37 cellular contexts compared by ENCODE assay signal in the genomic region with DNA sequence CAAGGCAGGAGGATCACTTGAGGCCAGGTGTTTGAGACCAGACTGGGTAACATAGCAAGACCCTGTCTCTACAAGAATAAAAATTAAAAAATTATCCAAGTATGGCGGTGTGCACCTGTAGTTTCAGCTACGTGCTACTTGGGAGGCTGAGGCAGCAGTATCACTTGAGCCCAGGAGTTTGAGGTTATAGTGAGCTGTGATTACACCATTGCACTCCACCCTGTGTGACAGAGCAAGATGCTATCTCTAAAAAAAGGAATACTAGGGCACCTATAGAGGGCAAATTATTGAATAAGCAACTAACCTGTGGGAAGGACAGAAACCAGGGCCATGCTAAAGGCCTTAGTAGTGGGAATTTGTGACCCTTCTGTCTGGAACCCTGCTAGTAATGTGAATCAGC.
DNase-seq lines count a peak whose midpoint lies in the region; ATAC-seq, FAIRE-seq and TF ChIP-seq lines count a peak whose summit lies in the region.
"Had no signal": no experiment of that assay in that cellular context is flagged by ENCODE, and none has a peak within 500 bp of the region (broad histone marks: within the 10 kb centered on the region; RNA-seq: fewer than 3 reads in every experiment).

No MANE protein-coding gene starts in this region.

- no peaks in the 10 kb centered on the region for H3K36me3 Mint-ChIP-seq in HFFc6 (ENCODE audit: low read depth)
- H3K36me3 Mint-ChIP-seq: CD14-positive monocyte; CD4-positive, alpha-beta memory T cell; CD4-positive, CD25-positive, alpha-beta regulatory T cell; CD8-positive, alpha-beta memory T cell; CD8-positive, alpha-beta T cell had no signal

- H3K27me3 Mint-ChIP-seq in HFFc6 (ENCODE audit: insufficient read depth) = no peaks in the 10 kb centered on the region

- no peaks in the 10 kb centered on the region for H3K79me2 ChIP-seq in K562 (ENCODE audit: control insufficient read depth, insufficient read depth, low read length)

- peaks cover 24% of the 10 kb centered on the region for H3K4me1 Mint-ChIP-seq in HFFc6 (ENCODE audit: low read depth)
- H3K4me1 Mint-ChIP-seq: CD14-positive monocyte; CD4-positive, alpha-beta memory T cell; CD8-positive, alpha-beta memory T cell had no signal

- H2AFZ ChIP-seq in IMR-90 (replicated peaks; ENCODE audit: low read length, poor library complexity) = no peak overlapping the region
- H2AFZ ChIP-seq in K562 (ENCODE audit: low read depth, low read length) = no peak overlapping the region
- H2AFZ ChIP-seq in mesenchymal stem cell (ENCODE audit: low read depth, low read length) = no peak overlapping the region

- no peak overlapping the region for H3K4me2 ChIP-seq in IMR-90 (ENCODE audit: low read depth, low read length)
- H3K4me2 ChIP-seq in K562 (ENCODE audit: insufficient read depth, low read length) = no peak overlapping the region; the same call in 1 of the 2 replicates
- H3K4me2 ChIP-seq in mesenchymal stem cell (ENCODE audit: low read length, poor library complexity, severe bottlenecking) = no peak overlapping the region
- H3K4me2 ChIP-seq: A549; BLaER1; BLaER1 treated with 17β-estradiol and CSF1 and Interleukin-3, amounts not matched to agents 10 nM and 100 nM had no signal

- TF ChIP-seq CTCF in IMR-90 (conservative IDR thresholded peaks at IDR 0.05; ENCODE audit: low read depth, low read length) (no peak), K562 (IDR thresholded peaks at IDR 0.05 in 2 of 3, conservative IDR thresholded peaks at IDR 0.05 in 1 of 3; ENCODE audit: insufficient read depth in 2 of 3, low read depth in 1 of 3, low read length in 3 of 3) (no peak), HFFc6 (IDR thresholded peaks at IDR 0.05) (no peak)

- no peak overlapping the region for H3K4me3 Mint-ChIP-seq in HFFc6
- H3K4me3 Mint-ChIP-seq: B cell; CD14-positive monocyte; CD4-positive, alpha-beta memory T cell; CD4-positive, alpha-beta T cell; CD4-positive, CD25-positive, alpha-beta regulatory T cell; CD8-positive, alpha-beta memory T cell; CD8-positive, alpha-beta T cell had no signal

- no peak overlapping the region for H3K27ac Mint-ChIP-seq in HFFc6
- H3K27ac Mint-ChIP-seq: B cell; CD14-positive monocyte; CD4-positive, alpha-beta memory T cell; CD4-positive, alpha-beta T cell; CD8-positive, alpha-beta T cell had no signal

- H4K91ac ChIP-seq in IMR-90 (ENCODE audit: insufficient read depth, low read depth, low read length) (no peak overlapping the region), mesenchymal stem cell (ENCODE audit: low read length) (peak overlapping the region; percentile 67)

- H3K4me3 ChIP-seq in IMR-90 (ENCODE audit: insufficient read depth, low read depth, low read length) (no peak overlapping the region), K562 (no peak overlapping the region), mesenchymal stem cell (ENCODE audit: insufficient read depth in 1 of 2, low read depth in 1 of 2, low read length in 2 of 2) (no peak overlapping the region)
- H3K4me3 ChIP-seq: A549; BLaER1; BLaER1 treated with 17β-estradiol and CSF1 and Interleukin-3, amounts not matched to agents 10 nM and 100 nM had no signal

- dilution Hi-C loops in IMR-90 (cut with HindIII; ENCODE audit: low sequenced_read_pairs, unreplicated experiment) = no loop called here

- no peak overlapping the region for H2BK5ac ChIP-seq in IMR-90 (ENCODE audit: low read depth, low read length, poor library complexity, severe bottlenecking)
- no peak overlapping the region for H2BK5ac ChIP-seq in mesenchymal stem cell (ENCODE audit: low read depth, low read length, poor library complexity, severe bottlenecking)

- H3K9ac ChIP-seq in IMR-90 (ENCODE audit: low read depth, low read length) (no peak overlapping the region), K562 (ENCODE audit: insufficient read depth in 1 of 2, low read depth in 2 of 2, low read length in 2 of 2) (no peak overlapping the region), mesenchymal stem cell (ENCODE audit: low read length) (no peak overlapping the region)
- H3K9ac ChIP-seq: BLaER1; BLaER1 treated with 17β-estradiol and CSF1 and Interleukin-3, amounts not matched to agents 10 nM and 100 nM had no signal

- no peak overlapping the region for H3K18ac ChIP-seq in IMR-90 (ENCODE audit: low read depth, low read length)
- H3K18ac ChIP-seq in mesenchymal stem cell (ENCODE audit: low read depth in 1 of 2, low read length in 2 of 2) = no peak overlapping the region

- TF ChIP-seq POLR2A in IMR-90 (IDR thresholded peaks at IDR 0.05; ENCODE audit: low read depth, low read length) = no peak
- TF ChIP-seq POLR2A in K562 (conservative IDR thresholded peaks at IDR 0.05) = no peak
- TF ChIP-seq POLR2A in erythroblast (IDR thresholded peaks at IDR 0.05; ENCODE audit: low read length) = no peak

- in situ Hi-C loops in IMR-90 (cut with MboI; ENCODE audit: low sequenced_read_pairs) (no loop called here), K562 (cut with MboI) (no loop called here)

- H3K79me1 ChIP-seq in IMR-90 (ENCODE audit: low read depth in 1 of 2, low read length in 2 of 2) (no peaks in the 10 kb centered on the region), mesenchymal stem cell (replicated peaks; ENCODE audit: low read length, poor library complexity, severe bottlenecking) (no peaks in the 10 kb centered on the region)

- no CpG with 5 or more reads among the region's 2 CpGs for WGBS in IMR-90 (ENCODE audit: extremely low coverage in 2 of 2, insufficient read length in 1 of 2), 2 experiments
- WGBS in K562 (ENCODE audit: insufficient coverage, low coverage, missing lambda C conversion rate) = 4% methylated on average over 2 of the region's 2 CpGs
- WGBS in mesenchymal stem cell = 95% methylated on average over 2 of the region's 2 CpGs

- FAIRE-seq in K562 (lab: Jason Lieb, UNC) = no peak
- FAIRE-seq: A204.1, A549, D721Med had no signal

- intact Hi-C loops in IMR-90 (cut with micrococcal nuclease) (no loop called here), K562 (cut with micrococcal nuclease) (loop anchor here (10.0 kb wide), 1 partner anchor 203 kb away; no protein-coding TSS in a partner anchor)

- H4K8ac ChIP-seq in IMR-90 (ENCODE audit: low read depth in 2 of 2, low read length in 2 of 2) = no peak overlapping the region
- H4K8ac ChIP-seq in mesenchymal stem cell (ENCODE audit: low read length) = peak overlapping the region; percentile 66

- peaks cover 3% of the 10 kb centered on the region; the same call in 1 of the 2 replicates for H4K20me1 ChIP-seq in IMR-90 (ENCODE audit: insufficient read depth, low read length)
- no peaks in the 10 kb centered on the region for H4K20me1 ChIP-seq in K562 (replicated peaks; ENCODE audit: control insufficient read depth, insufficient read depth, low read length)
- H4K20me1 ChIP-seq: BLaER1; BLaER1 treated with 17β-estradiol and CSF1 and Interleukin-3, amounts not matched to agents 10 nM and 100 nM had no signal

- H2BK120ac ChIP-seq in IMR-90 (ENCODE audit: low read depth, low read length) (no peak overlapping the region), mesenchymal stem cell (ENCODE audit: low read depth, low read length) (no peak overlapping the region)

- H3K9me3 ChIP-seq in IMR-90 (ENCODE audit: control insufficient read depth, insufficient read depth, low read length) = no peaks in the 10 kb centered on the region
- no peaks in the 10 kb centered on the region for H3K9me3 ChIP-seq in K562 (replicated peaks; ENCODE audit: control insufficient read depth, insufficient read depth, low read depth, low read length)
- H3K9me3 ChIP-seq in mesenchymal stem cell (ENCODE audit: control insufficient read depth, low read length) = no peaks in the 10 kb centered on the region
- H3K9me3 ChIP-seq: A549; BE2C; BLaER1; BLaER1 treated with 17β-estradiol and CSF1 and Interleukin-3, amounts not matched to agents 10 nM and 100 nM; Caco-2 had no signal

- no peak for DNase-seq in IMR-90
- no peak for DNase-seq in K562 (ENCODE audit: extremely low read depth in 1 of 4, low spot score in 3 of 4)
- peak; percentile 16 to 29 for DNase-seq in erythroblast (lab: John Stamatoyannopoulos, UW)
- no peak for DNase-seq in mesenchymal stem cell
- DNase-seq in HFFc6 = no peak
- DNase-seq in GM03348 (ENCODE audit: low spot score) = no peak
- no peak for DNase-seq in NCI-H1105 treated with DMSO at 0.1 percent for 48 hours (lab: John Stamatoyannopoulos, UW)
- DNase-seq: 8988T; ACHN; AML-193; BE2C; C1 segment of cervical spinal cord; Caco-2; Calu3; CD4-positive, alpha-beta memory T cell; CD4-positive, alpha-beta T cell; CD4-positive, CD25-positive, alpha-beta regulatory T cell; CD8-positive, alpha-beta memory T cell; CD8-positive, alpha-beta T cell; COR-L47; DMS 273 treated with DMSO at 0.1 percent for 48 hours; DMS153; DMS53; DMS79; DMS79 treated with DMSO at 0.1 percent for 48 hours; DND-41; EL had no signal

- H4K5ac ChIP-seq in IMR-90 (ENCODE audit: low read depth, low read length) = no peak overlapping the region

- TF ChIP-seq RAD21 in IMR-90 (IDR thresholded peaks at IDR 0.05; ENCODE audit: low read length) (no peak), K562 (CRISPR knock-in tag; conservative IDR thresholded peaks at IDR 0.05 in 1 of 2, IDR thresholded peaks at IDR 0.05 in 1 of 2) (no peak)

- H3K9me1 ChIP-seq in IMR-90 (ENCODE audit: insufficient read depth, low read length) (peaks cover 13% of the 10 kb centered on the region), K562 (ENCODE audit: control insufficient read depth, insufficient read depth, low read length) (no peaks in the 10 kb centered on the region)

- H3K27me3 ChIP-seq in IMR-90 (ENCODE audit: control insufficient read depth, insufficient read depth, low read length) = no peaks in the 10 kb centered on the region
- peaks cover 5 to 8% of the 10 kb centered on the region in 2 experiments; a peak in 3 of 5 replicates for H3K27me3 ChIP-seq in K562 (ENCODE audit: control insufficient read depth in 2 of 2, insufficient read depth in 2 of 2, low read length in 2 of 2)
- peaks cover 0 to 8% of the 10 kb centered on the region in 2 experiments for H3K27me3 ChIP-seq in mesenchymal stem cell (ENCODE audit: control insufficient read depth in 1 of 2, insufficient read depth in 1 of 2, low read length in 2 of 2)
- H3K27me3 ChIP-seq: BE2C; BLaER1; BLaER1 treated with 17β-estradiol and CSF1 and Interleukin-3, amounts not matched to agents 10 nM and 100 nM had no signal

- no peaks in the 10 kb centered on the region for H3K9me3 Mint-ChIP-seq in HFFc6
- H3K9me3 Mint-ChIP-seq: CD4-positive, alpha-beta memory T cell; CD4-positive, alpha-beta T cell; CD4-positive, CD25-positive, alpha-beta regulatory T cell; CD8-positive, alpha-beta memory T cell; CD8-positive, alpha-beta T cell had no signal

- H2BK15ac ChIP-seq in IMR-90 (ENCODE audit: low read depth, low read length) (no peak overlapping the region; the same call in 2 of the 3 replicates), mesenchymal stem cell (ENCODE audit: low read depth, poor library complexity, severe bottlenecking) (no peak overlapping the region)

- H3K23ac ChIP-seq in IMR-90 (ENCODE audit: low read depth, low read length) (no peak overlapping the region), mesenchymal stem cell (ENCODE audit: low read length in 2 of 2) (no peak overlapping the region)

- no peak for ATAC-seq in IMR-90 (ENCODE audit: low read depth)
- ATAC-seq in K562 = peak; percentile 12; the same call in 1 of the 3 replicates
- no peak for ATAC-seq in HG03520 (IDR thresholded peaks at IDR 0.05; ENCODE audit: unreplicated experiment)
- ATAC-seq: A549; CD8-positive, alpha-beta T cell had no signal

- CTCF ChIA-PET in IMR-90 (lab: Yijun Ruan, JAX) = no interaction called here
- CTCF ChIA-PET in K562 (lab: Yijun Ruan, JAX; ENCODE audit: low intra/inter-chr PET ratio) = no interaction called here

- H2AK9ac ChIP-seq in IMR-90 (replicated peaks; ENCODE audit: low read depth, low read length, poor library complexity) = no peak overlapping the region

- H2BK12ac ChIP-seq in mesenchymal stem cell (ENCODE audit: low read length in 2 of 2) = no peak overlapping the region

- H3K4ac ChIP-seq in IMR-90 (ENCODE audit: low read depth, low read length) = no peak overlapping the region
- H3K4ac ChIP-seq in mesenchymal stem cell (ENCODE audit: low read depth in 1 of 2, low read length in 2 of 2) = no peak overlapping the region

- POLR2A ChIA-PET in IMR-90 (lab: Charles Lee; ENCODE audit: unreplicated experiment) = no interaction called here
- POLR2A ChIA-PET in K562 (lab: Yijun Ruan, JAX) = interaction anchor here (1.1 kb wide), 1 partner anchor 190 kb away, joined by 5 read pairs; no protein-coding TSS in a partner anchor

- H2AK5ac ChIP-seq in IMR-90 (ENCODE audit: low read depth, low read length) = 0 out of 2 replicates have a peak overlapping the region, but pooled peaks have one; percentile 2
- no peak overlapping the region for H2AK5ac ChIP-seq in mesenchymal stem cell (ENCODE audit: low read length, severe bottlenecking)

- BruUV-seq in IMR-90 (replicated peaks; lab: Mats Ljungman, UMichigan) (no TSS peak), K562 (replicated peaks; lab: Mats Ljungman, UMichigan) (no TSS peak)

- H2BK20ac ChIP-seq in IMR-90 (ENCODE audit: low read depth, low read length) = no peak overlapping the region

- H3K4me1 ChIP-seq in IMR-90 (ENCODE audit: control insufficient read depth, insufficient read depth, low read length) = peaks cover 11% of the 10 kb centered on the region
- H3K4me1 ChIP-seq in K562 (replicated peaks in 1 of 2; ENCODE audit: control insufficient read depth in 2 of 2, insufficient read depth in 2 of 2, low read length in 2 of 2) = peaks cover 3 to 21% of the 10 kb centered on the region in 2 experiments
- H3K4me1 ChIP-seq in mesenchymal stem cell (ENCODE audit: control insufficient read depth, insufficient read depth, low read depth, low read length) = peaks cover 2% of the 10 kb centered on the region
- H3K4me1 ChIP-seq: Caco-2 had no signal

- no peaks in the 10 kb centered on the region for H3K36me3 ChIP-seq in IMR-90 (ENCODE audit: control insufficient read depth, insufficient read depth, low read length)
- no peaks in the 10 kb centered on the region for H3K36me3 ChIP-seq in K562 (ENCODE audit: control insufficient read depth, insufficient read depth, low read length)
- H3K36me3 ChIP-seq in mesenchymal stem cell (ENCODE audit: control insufficient read depth in 1 of 2, insufficient read depth in 2 of 2, low read depth in 1 of 2, low read length in 2 of 2) = no peaks in the 10 kb centered on the region
- H3K36me3 ChIP-seq: BE2C; BLaER1; BLaER1 treated with 17β-estradiol and CSF1 and Interleukin-3, amounts not matched to agents 10 nM and 100 nM had no signal

- H3K56ac ChIP-seq in IMR-90 (ENCODE audit: extremely low read depth, insufficient read depth, low read length) = no peak overlapping the region

- H3K27ac ChIP-seq in IMR-90 (ENCODE audit: insufficient read depth, low read length) (no peak overlapping the region), K562 (ENCODE audit: extremely low read depth, low read depth, low read length) (no peak overlapping the region), mesenchymal stem cell (ENCODE audit: low read length, poor library complexity, severe bottlenecking) (no peak overlapping the region)
- H3K27ac ChIP-seq: 22Rv1; A549; BLaER1; BLaER1 treated with 17β-estradiol and CSF1 and Interleukin-3, amounts not matched to agents 10 nM and 100 nM; C4-2B had no signal

- H3K14ac ChIP-seq in IMR-90 (replicated peaks; ENCODE audit: low read depth, low read length) (no peak overlapping the region), mesenchymal stem cell (ENCODE audit: low read length in 2 of 2) (no peak overlapping the region)

- TF ChIP-seq EP300 in K562 (IDR thresholded peaks at IDR 0.05; ENCODE audit: low read length) = no peak

Comparison
In these comparisons a context has a peak if more than half of its experiments do, and no peak if none do; other contexts are left out.
1. DNase-seq: peak in erythroblast (2 of 2); none in IMR-90 (single experiment), K562 (0 of 4), mesenchymal stem cell (single experiment), HFFc6 (single experiment), GM03348 (single experiment) and NCI-H1105 treated with DMSO at 0.1 percent for 48 hours (single experiment).